ENCODE assay signal across 27 cellular contexts in the genomic region with DNA sequence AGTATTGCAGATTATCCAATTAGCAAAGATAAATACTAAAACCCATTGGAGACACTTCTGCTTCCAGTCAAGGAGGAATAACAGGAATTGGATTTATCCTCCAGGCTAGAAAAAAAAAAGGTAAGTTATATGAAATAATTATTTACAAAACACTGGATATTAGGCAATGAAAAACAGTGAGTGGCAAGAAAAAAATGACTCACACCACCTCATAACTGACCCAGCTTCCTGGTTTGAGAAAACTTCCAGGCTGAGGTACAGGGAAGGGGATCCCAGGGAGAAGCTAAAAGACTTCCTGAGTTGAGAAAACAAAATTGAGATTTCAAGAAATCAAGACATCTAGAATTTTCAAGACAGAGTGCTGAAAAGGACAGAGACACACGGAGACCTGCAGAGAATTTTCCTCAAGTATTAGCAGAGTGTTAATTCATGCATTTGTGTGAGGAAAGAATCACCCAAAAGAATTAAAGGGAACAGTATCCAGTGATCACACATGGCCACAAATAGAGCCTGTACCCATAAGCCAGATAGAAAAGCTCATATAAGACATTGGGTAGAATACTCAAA. TPM values are rescaled to one million over a fixed set of nuclear protein-coding genes. Genes with fewer than 3 reads are reported as not detected.
"Had no signal": no experiment of that assay in that cellular context is flagged by ENCODE, and none has a peak within 500 bp of the region (broad histone marks: within the 10 kb centered on the region; RNA-seq: fewer than 3 reads in every experiment).

No MANE protein-coding gene starts in this region.

- H3K9me3 ChIP-seq: adrenal gland, gastroesophageal sphincter, heart right ventricle, left ventricle myocardium inferior, mucosa of descending colon, right atrium auricular region, suprapubic skin, transverse colon, uterus had no signal

- H3K4me3 ChIP-seq: adrenal gland, dorsolateral prefrontal cortex, gastroesophageal sphincter, heart right ventricle, left ventricle myocardium inferior, mucosa of descending colon, right atrium auricular region, skin epidermis, suprapubic skin, transverse colon, uterus had no signal

- DNase-seq: activated CD4-positive, alpha-beta T cell treated with anti-CD3 and anti-CD28 coated beads for 1 hour; activated CD4-positive, alpha-beta T cell treated with anti-CD3 and anti-CD28 coated beads, Interleukin-2, amount 50 U/mL, for 4 hours; activated effector memory CD4-positive, alpha-beta T cell treated with anti-CD3 and anti-CD28 coated beads, Interleukin-2, amount 50 U/mL, for 16 hours; activated T-cell treated with anti-CD3 and anti-CD28 coated beads, Interleukin-2, amount 50 U/mL, for 72 hours; adrenal gland; dorsolateral prefrontal cortex; heart right ventricle; left ventricle myocardium inferior; mesenchymal stem cell; mucosa of descending colon; naive B cell; T-helper 2 cell; transverse colon; uterus; WERI-Rb-1 had no signal

- H3K4me1 Mint-ChIP-seq: activated naive CD4-positive, alpha-beta T cell treated with anti-CD3 and anti-CD28 coated beads, Interleukin-2, amount 50 U/mL, for 24 hours; naive B cell; neural crest cell had no signal

- H3K27ac Mint-ChIP-seq: activated naive CD4-positive, alpha-beta T cell treated with anti-CD3 and anti-CD28 coated beads, Interleukin-2, amount 50 U/mL, for 24 hours; activated T-cell treated with anti-CD3 and anti-CD28 coated beads, Interleukin-2, amount 50 U/mL, for 72 hours; progenitor cell of endocrine pancreas; stimulated activated naive CD8-positive, alpha-beta T cell treated with anti-CD3 and anti-CD28 coated beads, Interleukin-15, Interleukin-2, amounts not matched to agents 100 ng/mL and 50 ng/mL, for 24 hours had no signal

- H3K36me3 Mint-ChIP-seq: activated naive CD4-positive, alpha-beta T cell treated with anti-CD3 and anti-CD28 coated beads, Interleukin-2, amount 50 U/mL, for 24 hours; naive B cell had no signal

- H3K27ac ChIP-seq: adrenal gland, dorsolateral prefrontal cortex, epithelial cell of prostate, gastroesophageal sphincter, heart right ventricle, left ventricle myocardium inferior, right atrium auricular region, skin epidermis, suprapubic skin, transverse colon, uterus, WERI-Rb-1 had no signal

- H3K9me3 Mint-ChIP-seq: activated naive CD4-positive, alpha-beta T cell treated with anti-CD3 and anti-CD28 coated beads, Interleukin-2, amount 50 U/mL, for 24 hours; neural crest cell; stimulated activated naive CD8-positive, alpha-beta T cell treated with anti-CD3 and anti-CD28 coated beads, Interleukin-15, Interleukin-2, amounts not matched to agents 100 ng/mL and 50 ng/mL, for 24 hours had no signal

- H3K36me3 ChIP-seq: adrenal gland, gastroesophageal sphincter, heart right ventricle, left ventricle myocardium inferior, right atrium auricular region, suprapubic skin, transverse colon, uterus, WERI-Rb-1 had no signal

- H3K4me3 Mint-ChIP-seq: activated naive CD4-positive, alpha-beta T cell treated with anti-CD3 and anti-CD28 coated beads, Interleukin-2, amount 50 U/mL, for 24 hours; activated T-cell treated with anti-CD3 and anti-CD28 coated beads, Interleukin-2, amount 50 U/mL, for 72 hours; naive B cell; neural crest cell; stimulated activated naive CD8-positive, alpha-beta T cell treated with anti-CD3 and anti-CD28 coated beads, Interleukin-15, Interleukin-2, amounts not matched to agents 100 ng/mL and 50 ng/mL, for 24 hours had no signal

- H3K4me1 ChIP-seq: adrenal gland, gastroesophageal sphincter, heart right ventricle, left ventricle myocardium inferior, right atrium auricular region, suprapubic skin, transverse colon, uterus had no signal

- ATAC-seq: activated T-cell treated with anti-CD3 and anti-CD28 coated beads, Interleukin-2, amount 50 U/mL, for 72 hours; gastroesophageal sphincter; heart right ventricle; mucosa of descending colon had no signal

- FAIRE-seq: colon had no signal

- H3K27me3 ChIP-seq: adrenal gland, gastroesophageal sphincter, heart right ventricle, right atrium auricular region, suprapubic skin, transverse colon, uterus had no signal

RNA-seq across cellular contexts. Expression of a gene that starts 17.4 kb away (rescaled TPM):
- total RNA-seq: activated T-cell treated with anti-CD3 and anti-CD28 coated beads, Interleukin-2, amount 50 U/mL, for 72 hours; cardiac septum; gastroesophageal sphincter; heart right ventricle; left ventricle myocardium inferior; mucosa of descending colon; neural crest cell; omental fat pad; right atrium auricular region; suprapubic skin; transverse colon had no signal
